In the genomic region with DNA sequence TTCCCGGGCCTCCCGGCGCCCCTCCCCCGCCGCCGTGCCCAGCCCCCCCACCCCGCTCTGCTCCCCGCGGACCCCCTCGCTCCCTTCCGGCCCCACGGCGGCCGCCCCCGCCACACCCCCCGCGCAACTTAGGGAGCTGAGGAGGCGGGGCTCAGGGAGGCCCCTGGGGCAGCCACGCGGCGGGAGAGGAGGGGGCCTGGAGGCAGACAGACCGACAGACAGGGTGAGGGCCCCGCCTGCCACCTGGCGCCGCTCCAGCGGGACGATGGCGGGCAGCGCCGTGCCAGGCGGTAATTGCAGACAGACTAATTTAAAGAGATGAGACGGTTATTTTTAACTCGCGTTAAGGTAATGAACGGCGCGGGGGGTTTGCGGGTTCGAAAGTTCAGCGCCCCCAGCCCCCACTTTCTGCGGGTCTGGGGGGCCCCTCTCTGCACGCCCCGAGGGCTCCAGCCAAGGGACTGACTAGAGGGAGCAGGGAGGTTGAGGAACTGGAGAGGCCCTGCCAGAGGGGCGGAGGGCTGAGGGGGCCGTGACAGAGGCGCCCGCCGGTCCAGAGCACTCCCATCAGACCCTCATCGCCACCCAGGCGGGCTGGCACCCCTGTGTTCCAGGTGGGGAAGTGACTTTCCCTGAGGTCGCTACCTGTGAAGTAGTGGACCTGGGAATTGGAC, we compare ENCODE assay signal across 8 cellular contexts. TPM values are rescaled to one million over a fixed set of nuclear protein-coding genes. Genes with fewer than 3 reads are reported as not detected.
DNase-seq lines count a peak whose midpoint lies in the region; ATAC-seq and TF ChIP-seq lines count a peak whose summit lies in the region.

No MANE protein-coding gene starts in this region.

- H3K4me3 ChIP-seq in left lung = peak overlapping the region; percentile 29 to 42
- peak overlapping the region; percentile 74 for H3K4me3 ChIP-seq in thoracic aorta

- H3K36me3 ChIP-seq in left lung (no peaks in the 10 kb centered on the region), thoracic aorta (no peaks in the 10 kb centered on the region)

- TF ChIP-seq CTCF in GM10266 (IDR thresholded peaks at IDR 0.05; ENCODE audit: control insufficient read depth, insufficient read depth, low read depth, missing control alignments) = no peak
- TF ChIP-seq CTCF in left lung (IDR thresholded peaks at IDR 0.05) = no peak
- no peak for TF ChIP-seq CTCF in thoracic aorta (IDR thresholded peaks at IDR 0.05)

- H3K9me3 ChIP-seq in left lung (no peaks in the 10 kb centered on the region), thoracic aorta (no peaks in the 10 kb centered on the region)

- H3K4me1 ChIP-seq in left lung (peaks cover 18 to 24% of the 10 kb centered on the region in 2 donors), thoracic aorta (ENCODE audit: control insufficient read depth in 1 of 2, low read depth in 2 of 2) (peaks cover 12 to 37% of the 10 kb centered on the region in 2 donors)

- H3K27ac ChIP-seq in left lung (no peak overlapping the region), thoracic aorta (no peak overlapping the region)

- peak; percentile 18 for ATAC-seq in left lung
- no peak for ATAC-seq in thoracic aorta (ENCODE audit: insufficient number of reproducible peaks, low FRiP score, low read depth)
- no peak for ATAC-seq in HG03159 (IDR thresholded peaks at IDR 0.05; ENCODE audit: unreplicated experiment)
- ATAC-seq in HG03039 (IDR thresholded peaks at IDR 0.05; ENCODE audit: unreplicated experiment) = no peak

- peaks cover 13 to 76% of the 10 kb centered on the region in 2 donors for H3K27me3 ChIP-seq in left lung
- H3K27me3 ChIP-seq in thoracic aorta (replicated peaks; ENCODE audit: insufficient read depth) = no peaks in the 10 kb centered on the region

- peak; percentile 61 for DNase-seq in GM10266 (ENCODE audit: extremely low spot score)
- peak; percentile 67 for DNase-seq in NCI-H2227 (lab: John Stamatoyannopoulos, UW; ENCODE audit: unreplicated experiment)
- DNase-seq in activated naive CD4-positive, alpha-beta T cell treated with anti-CD3 and anti-CD28 coated beads, Interleukin-2, amount 50 U/mL, for 16 hours = peak; percentile 50
- DNase-seq in left lung = no peak
- DNase-seq in thoracic aorta (ENCODE audit: low spot score) = no peak
- no peak for DNase-seq in iPS-NIHi7 (ENCODE audit: extremely low spot score)

- intact Hi-C loops in left lung (cut with DNase I) = no loop called here

RNA-seq across cellular contexts. Expression of a gene that starts 5.3 kb away (rescaled TPM):
- 1 to 10 TPM in 1 of 2 donors, under 1 TPM in 1; 0.63 to 1.0 TPM for total RNA-seq in left lung
- 1 to 10 TPM in 1 of 2 donors, not detected in 1; 3.8 TPM for total RNA-seq in thoracic aorta

Comparison
In these comparisons a context has a peak if more than half of its experiments do, and no peak if none do; other contexts are left out.
1. DNase-seq: peak in GM10266 (single experiment), NCI-H2227 (single experiment) and activated naive CD4-positive, alpha-beta T cell treated with anti-CD3 and anti-CD28 coated beads, Interleukin-2, amount 50 U/mL, for 16 hours (single experiment); none in left lung (0 of 2), thoracic aorta (single experiment) and iPS-NIHi7 (single experiment).